8 cellular contexts compared by ENCODE assay signal in the genomic region with DNA sequence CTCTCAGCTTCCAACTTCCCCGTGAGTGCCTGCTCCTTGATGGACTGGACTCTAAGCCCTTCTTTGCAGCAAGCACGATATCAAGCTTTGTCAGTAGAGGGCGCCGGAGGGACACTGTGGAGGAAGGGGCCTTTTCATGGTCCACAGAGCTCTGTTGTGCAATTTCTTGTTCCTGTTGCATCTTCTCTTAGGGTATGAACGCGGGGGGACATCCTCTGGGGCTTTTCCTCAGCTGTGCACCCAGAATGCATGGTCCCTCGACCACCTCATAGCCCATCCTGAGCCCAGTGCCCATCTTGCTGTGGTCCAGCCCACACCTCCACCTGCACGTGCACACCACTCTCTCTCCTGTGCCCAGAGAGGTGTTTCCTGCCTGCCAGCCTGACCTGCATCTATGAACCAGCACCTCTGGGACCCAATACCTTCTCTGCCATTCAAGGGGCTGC.
A peak's percentile ranks its signal among the peaks of the same experiment; 100 is the strongest.
DNase-seq lines count a peak whose midpoint lies in the region; ATAC-seq and TF ChIP-seq lines count a peak whose summit lies in the region.

No MANE protein-coding gene starts in this region.

- DNase-seq in AML-193 (lab: John Stamatoyannopoulos, UW), result peak; percentile 65 to 77
- peak; percentile 74 for DNase-seq in H7
- peak; percentile 88 for DNase-seq in NCI-H345 (lab: John Stamatoyannopoulos, UW)
- peak; percentile 6 to 30 for DNase-seq in activated CD4-positive, alpha-beta T cell treated with anti-CD3 and anti-CD28 coated beads for 4 hours
- peak; percentile 88 for DNase-seq in dermis blood vessel endothelial cell
- peak; percentile 41 to 50 (median 48) for DNase-seq in stimulated activated CD4-positive, alpha-beta T cell treated with anti-CD3 and anti-CD28 coated beads, TNF-alpha, amount 100 ng/mL, for 48 hours (ENCODE audit: low read depth in 3 of 3)

- H3K4me3 ChIP-seq in H7 (ENCODE audit: insufficient read depth, low read depth, low read length), result no peak overlapping the region
- no peak overlapping the region for H3K4me3 ChIP-seq in liver (ENCODE audit: low read depth in 1 of 3, low read length in 3 of 3)

- no peaks in the 10 kb centered on the region for H3K36me3 ChIP-seq in H7 (replicated peaks; ENCODE audit: control insufficient read depth, insufficient read depth, low read length)
- no peaks in the 10 kb centered on the region for H3K36me3 ChIP-seq in liver (ENCODE audit: control insufficient read depth in 4 of 4, insufficient read depth in 3 of 4, low read depth in 1 of 4, low read length in 3 of 4)

- H3K27me3 ChIP-seq in H7 (ENCODE audit: control insufficient read depth, insufficient read depth, low read length), result no peaks in the 10 kb centered on the region
- H3K27me3 ChIP-seq in liver (ENCODE audit: control insufficient read depth in 4 of 4, insufficient read depth in 4 of 4, low read length in 3 of 4), result no peaks in the 10 kb centered on the region

- no peaks in the 10 kb centered on the region for H3K4me1 ChIP-seq in liver (ENCODE audit: control insufficient read depth in 4 of 4, insufficient read depth in 4 of 4, low read length in 3 of 4)

- peak; percentile 91 to 95 for TF ChIP-seq RAD21 in liver (IDR thresholded peaks at IDR 0.05)

- H3K9me3 ChIP-seq in liver (ENCODE audit: control insufficient read depth in 4 of 4, low read length in 3 of 4), result peaks cover 0 to 4% (median 0%) of the 10 kb centered on the region in 4 donors

- peak; percentile 78 for TF ChIP-seq CTCF in liver (IDR thresholded peaks at IDR 0.05; ENCODE audit: low read depth, low read length, missing input control)

- no peak overlapping the region for H3K9ac ChIP-seq in liver (ENCODE audit: low read depth in 1 of 2, low read length in 2 of 2)

- ATAC-seq in HG02678 (IDR thresholded peaks at IDR 0.05; ENCODE audit: unreplicated experiment), result no peak

- WGBS in liver, result 9% methylated on average over 8 of the region's 8 CpGs

- H3K27ac ChIP-seq in liver (ENCODE audit: low read depth in 1 of 2, low read length in 2 of 2), result no peak overlapping the region

TF ChIP-seq in liver, 16 proteins besides CTCF, POLR2A, EP300 and RAD21:
- peak; percentile 36 to 64 for TF ChIP-seq HNF4A (conservative IDR thresholded peaks at IDR 0.05)
- peak in 1 of 2 donors; percentile 14 for TF ChIP-seq RXRA (IDR thresholded peaks at IDR 0.05)
- TF ChIP-seq ZBTB33 (IDR thresholded peaks at IDR 0.05), result no peak

Comparison
In these comparisons a context has a peak if more than half of its experiments do, and no peak if none do; other contexts are left out.
1. DNase-seq: peak in every context shown above with its lines; median percentile 88 in NCI-H345; 88 in dermis blood vessel endothelial cell; 74 in H7; 71 in AML-193; 48 in stimulated activated CD4-positive, alpha-beta T cell treated with anti-CD3 and anti-CD28 coated beads, TNF-alpha, amount 100 ng/mL, for 48 hours; 18 in activated CD4-positive, alpha-beta T cell treated with anti-CD3 and anti-CD28 coated beads for 4 hours.